In the genomic region with DNA sequence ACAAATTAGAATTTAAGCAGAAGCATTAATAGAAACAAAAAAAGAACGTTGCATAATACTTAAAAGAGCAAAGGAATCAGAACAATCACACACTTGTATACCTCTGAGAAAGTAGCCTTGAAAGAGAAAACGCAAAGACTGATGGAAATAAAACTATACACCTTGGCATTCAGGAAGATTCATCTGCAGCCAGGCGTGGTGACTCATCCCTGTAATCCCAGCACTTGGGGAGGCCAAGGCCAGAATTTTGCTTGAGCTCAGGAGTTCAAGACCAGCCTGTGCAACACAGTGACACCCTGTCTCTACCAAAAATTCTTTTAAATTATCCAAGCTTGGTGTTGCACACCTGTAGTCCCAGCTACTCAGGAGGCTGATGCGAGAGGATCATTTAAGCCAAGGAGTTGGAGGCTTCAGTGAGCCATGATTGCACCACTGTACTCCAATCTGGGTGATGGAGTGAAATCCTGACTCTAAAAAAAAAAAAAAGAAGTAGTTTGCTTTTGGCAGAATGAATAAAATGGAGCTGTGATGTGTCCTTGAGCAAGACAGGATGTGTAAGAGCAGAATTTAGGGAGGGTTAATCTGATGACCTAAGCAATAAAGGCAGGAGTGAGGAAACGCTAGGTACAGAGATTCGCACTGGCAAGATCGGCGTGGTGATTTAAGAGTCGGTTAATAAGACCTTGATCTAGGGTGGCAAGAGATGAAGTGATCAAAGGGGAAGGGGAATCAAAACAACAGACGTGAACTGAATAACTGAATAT, we compare ENCODE assay signal across 1 cellular context.
A peak's percentile ranks its signal among the peaks of the same experiment; 100 is the strongest.
TF ChIP-seq lines count a peak whose summit lies in the region.

No MANE protein-coding gene starts in this region.

TF ChIP-seq in IMR-90, 13 proteins besides CTCF, POLR2A, EP300 and RAD21 (continued from another document):
- TF ChIP-seq USF2 (IDR thresholded peaks at IDR 0.05; ENCODE audit: low read depth, low read length) (no peak), MAFK (IDR thresholded peaks at IDR 0.05; ENCODE audit: low read depth, low read length) (peak; percentile 92)
